In the genomic region with DNA sequence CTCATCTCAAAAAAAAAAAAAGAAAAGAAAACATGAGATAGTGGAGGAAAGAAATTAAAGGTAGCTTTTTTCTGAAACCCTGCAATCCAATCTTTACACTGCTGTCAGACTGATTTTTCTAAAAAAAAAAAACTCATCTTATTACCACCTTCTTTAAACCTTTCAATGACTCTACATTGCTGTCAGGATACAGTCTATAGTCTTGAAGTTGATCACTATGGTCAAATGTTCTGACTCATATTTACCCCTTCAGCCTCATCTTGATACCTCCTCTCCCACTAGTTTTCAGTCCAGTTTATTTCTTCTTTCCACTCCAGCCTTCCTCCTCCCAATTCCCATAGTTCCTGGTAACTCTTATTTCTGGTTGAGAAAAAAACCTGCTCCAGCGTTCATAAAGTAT, we compare ENCODE assay signal across 8 cellular contexts.
"Had no signal": no experiment of that assay in that cellular context is flagged by ENCODE, and none has a peak within 500 bp of the region (broad histone marks: within the 10 kb centered on the region; RNA-seq: fewer than 3 reads in every experiment).

No MANE protein-coding gene starts in this region.

- ATAC-seq: GM23338, HepG2 had no signal

- FAIRE-seq: H1, H54, HepG2 had no signal

- H3K36me3 Mint-ChIP-seq: IgD-negative memory B cell had no signal

- H3K27ac Mint-ChIP-seq: GM23338, H9, IgD-negative memory B cell had no signal

- H3K4me3 Mint-ChIP-seq: GM23338, H9, IgD-negative memory B cell had no signal

- H3K4me1 Mint-ChIP-seq: GM23338, H9 had no signal

- H3K9me3 Mint-ChIP-seq: GM23338, H9, IgD-negative memory B cell had no signal

- DNase-seq: H9, HCEC 1CT, KG1 had no signal
